Comparison of ENCODE assay signal across 10 cellular contexts in genomic region chr1:61141288-61142044, GRCh38. TPM values are rescaled to one million over a fixed set of nuclear protein-coding genes. Genes with fewer than 3 reads are reported as not detected.
DNase-seq lines count a peak whose midpoint lies in the region; ATAC-seq and TF ChIP-seq lines count a peak whose summit lies in the region.
"Had no signal": no experiment of that assay in that cellular context is flagged by ENCODE, and none has a peak within 500 bp of the region (broad histone marks: within the 10 kb centered on the region; RNA-seq: fewer than 3 reads in every experiment).

No MANE protein-coding gene starts in this region.

- peaks cover 9% of the 10 kb centered on the region for H3K4me1 ChIP-seq in mesendoderm (ENCODE audit: control insufficient read depth, low read depth, low read length)
- peaks cover 4% of the 10 kb centered on the region; the same call in 1 of the 2 replicates for H3K4me1 ChIP-seq in BE2C

- H3K27ac Mint-ChIP-seq in brain = peak overlapping the region in 4 of 5 experiments; percentile 68 to 89 (median 76)

- no peaks in the 10 kb centered on the region for H3K27me3 Mint-ChIP-seq in brain

- H4K8ac ChIP-seq in mesendoderm (ENCODE audit: low read depth, low read length) = no peak overlapping the region

- H3K4me1 Mint-ChIP-seq in brain = peaks cover 69% of the 10 kb centered on the region

- WGBS in mesendoderm (ENCODE audit: extremely low coverage, insufficient coverage, low lambda C conversion rate) = no CpG with 5 or more reads among the region's 9 CpGs

- H3K4me3 Mint-ChIP-seq in brain = peak overlapping the region in 3 of 5 experiments; percentile 10 to 53 (median 31)

- H3K9me3 Mint-ChIP-seq in brain = no peaks in the 10 kb centered on the region

- no peak overlapping the region for H3K23ac ChIP-seq in mesendoderm (ENCODE audit: low read length)

- peaks cover 12% of the 10 kb centered on the region for H3K36me3 Mint-ChIP-seq in brain

- H3K27me3 ChIP-seq in mesendoderm (ENCODE audit: insufficient read depth, low read length, poor library complexity) = no peaks in the 10 kb centered on the region
- no peaks in the 10 kb centered on the region for H3K27me3 ChIP-seq in BE2C

- H3K4me3 ChIP-seq in mesendoderm (ENCODE audit: low read length) (no peak overlapping the region), BE2C (ENCODE audit: low read depth, low read length) (no peak overlapping the region)

- no peak overlapping the region for H2AK5ac ChIP-seq in mesendoderm (ENCODE audit: low read length)

- no peak overlapping the region for H3K56ac ChIP-seq in mesendoderm (ENCODE audit: low read length)

- no peaks in the 10 kb centered on the region for H3K9me3 ChIP-seq in BE2C

- H3K79me2 ChIP-seq in mesendoderm (ENCODE audit: control insufficient read depth, insufficient read depth, low read length) = no peaks in the 10 kb centered on the region

- H2BK120ac ChIP-seq in mesendoderm (ENCODE audit: low read depth, low read length) = no peak overlapping the region

- no peak overlapping the region for H3K9ac ChIP-seq in mesendoderm (ENCODE audit: low read length)

- H3K4ac ChIP-seq in mesendoderm (ENCODE audit: low read depth, low read length) = no peak overlapping the region

- no peak overlapping the region for H3K27ac ChIP-seq in mesendoderm (ENCODE audit: low read depth, low read length)

- H3K79me1 ChIP-seq in mesendoderm (ENCODE audit: low read length) = no peaks in the 10 kb centered on the region

- no peak for ATAC-seq in HG02571 (IDR thresholded peaks at IDR 0.05; ENCODE audit: unreplicated experiment)

- H4K5ac ChIP-seq in mesendoderm (ENCODE audit: low read length) = no peak overlapping the region

- H2BK5ac ChIP-seq in mesendoderm (ENCODE audit: low read length) = no peak overlapping the region

- peak; percentile 62 for DNase-seq in COR-L47 (lab: John Stamatoyannopoulos, UW)
- peak; percentile 96 for DNase-seq in NCI-H2029 treated with DMSO at 0.1 percent for 48 hours (lab: John Stamatoyannopoulos, UW)
- DNase-seq in mesendoderm = peak; percentile 36
- DNase-seq in occipital lobe (lab: John Stamatoyannopoulos, UW) = no peak
- DNase-seq in T-helper 2 cell = no peak
- no peak for DNase-seq in BE2C
- DNase-seq: DND-41, NCI-H187 treated with DMSO at 0.1 percent for 48 hours had no signal

- H3K18ac ChIP-seq in mesendoderm (ENCODE audit: low read length) = no peak overlapping the region

- H2BK15ac ChIP-seq in mesendoderm (replicated peaks; ENCODE audit: low read depth) = peak overlapping the region; percentile 36

- H3K36me3 ChIP-seq in mesendoderm (ENCODE audit: control insufficient read depth, insufficient read depth, low read length) (no peaks in the 10 kb centered on the region), BE2C (no peaks in the 10 kb centered on the region)

- TF ChIP-seq CTCF in brain (conservative IDR thresholded peaks at IDR 0.05) (no peak), BE2C (IDR thresholded peaks at IDR 0.05; ENCODE audit: low read depth, low read length) (no peak)

- H3K4me2 ChIP-seq in mesendoderm (ENCODE audit: low read length) = no peak overlapping the region

RNA-seq across cellular contexts. Expression of gene NFIA, which starts 59.1 kb away (rescaled TPM):
- 4.1 TPM for polyA plus RNA-seq in brain (ENCODE audit: insufficient read depth, low read depth, low replicate concordance)
- 0.46 TPM for polyA plus RNA-seq in mesendoderm (2013, experiment 1 of 2)
- 0.45 TPM for polyA plus RNA-seq in mesendoderm (2013, experiment 2 of 2)
- 41.5 TPM for total RNA-seq in occipital lobe
- polyA plus RNA-seq in BE2C (2012; ENCODE audit: insufficient read depth, insufficient read length, low read depth) = 6.0 TPM

Comparison
In these comparisons a context has a peak if more than half of its experiments do, and no peak if none do; other contexts are left out.
1. DNase-seq: peak in COR-L47 (single experiment), NCI-H2029 treated with DMSO at 0.1 percent for 48 hours (single experiment) and mesendoderm (single experiment); none in occipital lobe (single experiment), T-helper 2 cell (0 of 5) and BE2C (single experiment).